In the genomic region with DNA sequence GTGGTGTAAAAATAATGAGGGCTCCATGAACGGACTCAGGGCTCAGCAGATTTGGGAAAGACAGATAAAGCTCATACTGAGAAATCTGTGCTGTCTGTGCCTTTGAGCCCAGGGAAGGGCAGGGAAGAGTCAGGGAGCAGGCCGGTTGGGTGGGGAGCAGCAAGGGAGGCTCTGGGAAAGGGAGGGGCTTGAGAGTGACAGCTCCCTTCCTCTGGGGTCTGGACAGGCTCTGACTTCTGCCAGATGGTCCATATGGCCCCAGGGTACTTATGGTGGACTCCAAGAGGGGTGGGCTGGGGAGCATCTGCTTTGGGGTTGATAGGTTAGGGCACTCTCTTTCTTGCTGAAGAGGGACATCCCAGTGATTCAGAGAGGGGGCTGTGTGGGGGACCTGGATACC, we compare ENCODE assay signal across 16 cellular contexts.
DNase-seq lines count a peak whose midpoint lies in the region; ATAC-seq, FAIRE-seq and TF ChIP-seq lines count a peak whose summit lies in the region.
"Had no signal": no experiment of that assay in that cellular context is flagged by ENCODE, and none has a peak within 500 bp of the region (broad histone marks: within the 10 kb centered on the region; RNA-seq: fewer than 3 reads in every experiment).

No MANE protein-coding gene starts in this region.

- TF ChIP-seq CTCF in AG04449 (IDR thresholded peaks at IDR 0.05; ENCODE audit: insufficient read depth, low read length, missing control alignments), result no peak
- TF ChIP-seq CTCF in coronary artery (IDR thresholded peaks at IDR 0.05), result no peak
- no peak for TF ChIP-seq CTCF in nephron progenitor cell (IDR thresholded peaks at IDR 0.05)
- no peak for TF ChIP-seq CTCF in D721Med (IDR thresholded peaks at IDR 0.05; ENCODE audit: insufficient read depth, missing control alignments)

- no peak for FAIRE-seq in D721Med (lab: Jason Lieb, UNC)

- peaks cover 63% of the 10 kb centered on the region for H3K4me1 Mint-ChIP-seq in nephron progenitor cell

- CTCF ChIA-PET in AG04449 (lab: Yijun Ruan, JAX), result interaction anchor here (1.0 to 8.2 kb wide), 8 partner anchors 13 to 215 kb away, joined by 3 to 201 read pairs (median 6); partner anchors contain the start of genes FAM221B, HINT2, HRCT1 and SPAG8

- H3K4me3 ChIP-seq in AG04449 (ENCODE audit: low read depth, low read length) (peak overlapping the region; percentile 64), coronary artery (peak overlapping the region; percentile 93)
- H3K4me3 ChIP-seq: adrenal gland; BLaER1 treated with 17β-estradiol and CSF1 and Interleukin-3, amounts not matched to agents 10 nM and 100 nM had no signal

- peaks cover 4% of the 10 kb centered on the region for H3K27me3 Mint-ChIP-seq in nephron progenitor cell (ENCODE audit: low read depth, poor library complexity)

- POLR2A ChIA-PET in AG04449 (lab: Yijun Ruan, JAX), result interaction anchor here (0.6 kb wide), 1 partner anchor 168 kb away, joined by 3 read pairs; no protein-coding TSS in a partner anchor

- peak overlapping the region; percentile 54 for H3K4me3 Mint-ChIP-seq in nephron progenitor cell

- no peak overlapping the region for H3K27ac Mint-ChIP-seq in nephron progenitor cell

- H3K36me3 Mint-ChIP-seq in nephron progenitor cell (ENCODE audit: low read depth), result no peaks in the 10 kb centered on the region

- ATAC-seq in HG03039 (IDR thresholded peaks at IDR 0.05; ENCODE audit: unreplicated experiment) (no peak), GM21381 (IDR thresholded peaks at IDR 0.05; ENCODE audit: unreplicated experiment) (no peak)

- H3K27ac ChIP-seq in coronary artery, result peak overlapping the region; percentile 19 to 30
- H3K27ac ChIP-seq: adrenal gland; BLaER1 treated with 17β-estradiol and CSF1 and Interleukin-3, amounts not matched to agents 10 nM and 100 nM; parathyroid adenoma had no signal

- H3K9me3 Mint-ChIP-seq in nephron progenitor cell, result no peaks in the 10 kb centered on the region

- no peak for DNase-seq in AG04449 (ENCODE audit: low read depth, low spot score)
- DNase-seq in NCI-H524 (lab: John Stamatoyannopoulos, UW), result peak; percentile 51 to 76
- DNase-seq in coronary artery (ENCODE audit: low spot score), result no peak
- DNase-seq in nephron progenitor cell, result no peak
- no peak for DNase-seq in cortex of kidney (lab: John Stamatoyannopoulos, UW)
- DNase-seq in D721Med (ENCODE audit: insufficient read length, low spot score), result no peak
- DNase-seq: activated CD8-positive, alpha-beta memory T cell treated with anti-CD3 and anti-CD28 coated beads, Interleukin-2, amount 50 U/mL, for 4 hours; adrenal gland; dermis blood vessel endothelial cell; DMS79 treated with DMSO at 0.1 percent for 48 hours; midbrain; NCI-H1092 had no signal

Comparison
In these comparisons a context has a peak if more than half of its experiments do, and no peak if none do; other contexts are left out.
1. DNase-seq: peak in NCI-H524 (2 of 2); none in AG04449 (single experiment), coronary artery (single experiment), nephron progenitor cell (single experiment), cortex of kidney (single experiment) and D721Med (single experiment).